ENCODE assay signal across 16 cellular contexts in genomic region chr2:129457277-129457818, GRCh38.
DNase-seq lines count a peak whose midpoint lies in the region; ATAC-seq and TF ChIP-seq lines count a peak whose summit lies in the region.
"Had no signal": no experiment of that assay in that cellular context is flagged by ENCODE, and none has a peak within 500 bp of the region (broad histone marks: within the 10 kb centered on the region; RNA-seq: fewer than 3 reads in every experiment).

No MANE protein-coding gene starts in this region.

- peak; percentile 87 for DNase-seq in esophagus muscularis mucosa (ENCODE audit: extremely low spot score)
- peak; percentile 4 for DNase-seq in iPS-NIHi7 (ENCODE audit: extremely low spot score)
- peak; percentile 51 for DNase-seq in posterior vena cava (ENCODE audit: low spot score)
- DNase-seq in stimulated activated naive CD8-positive, alpha-beta T cell treated with anti-CD3 and anti-CD28 coated beads, Interleukin-15, Interleukin-2, amounts not matched to agents 100 U/mL and 50 U/mL, for 24 hours: no peak
- DNase-seq in RWPE1 (ENCODE audit: low spot score): no peak
- DNase-seq: C1 segment of cervical spinal cord; Calu3; CD4-positive, alpha-beta memory T cell; COR-L47; DMS53; DMS79 treated with DMSO at 0.1 percent for 48 hours; GF-D8; GOT3; HFFc6 had no signal

- POLR2A ChIA-PET in RWPE1 (lab: Yijun Ruan, JAX; ENCODE audit: low non-redundant PET): no interaction called here

- H3K4me3 ChIP-seq in esophagus muscularis mucosa: no peak overlapping the region
- H3K4me3 ChIP-seq: HAP-1 had no signal

- H3K36me3 ChIP-seq in esophagus muscularis mucosa: no peaks in the 10 kb centered on the region
- H3K36me3 ChIP-seq: HAP-1 had no signal

- no peak for TF ChIP-seq POLR2A in esophagus muscularis mucosa (IDR thresholded peaks at IDR 0.05; ENCODE audit: low read depth)

- CTCF ChIA-PET in RWPE1 (lab: Yijun Ruan, JAX): no interaction called here

- no peaks in the 10 kb centered on the region for H3K4me1 ChIP-seq in esophagus muscularis mucosa
- H3K4me1 ChIP-seq: HAP-1 had no signal

- no peak for ATAC-seq in stimulated activated naive CD8-positive, alpha-beta T cell treated with anti-CD3 and anti-CD28 coated beads, Interleukin-15, Interleukin-2, amounts not matched to agents 100 U/mL and 50 U/mL, for 24 hours
- no peak for ATAC-seq in GM18909 (IDR thresholded peaks at IDR 0.05; ENCODE audit: poor library complexity, unreplicated experiment)

- intact Hi-C loops in esophagus muscularis mucosa (cut with DNase I) (no loop called here), posterior vena cava (cut with DNase I) (no loop called here)

- no peaks in the 10 kb centered on the region for H3K27me3 ChIP-seq in esophagus muscularis mucosa

- H3K9me3 ChIP-seq in esophagus muscularis mucosa: no peaks in the 10 kb centered on the region
- H3K9me3 ChIP-seq: HAP-1 had no signal

- no peak for TF ChIP-seq EP300 in esophagus muscularis mucosa (IDR thresholded peaks at IDR 0.05)

- 82% methylated on average over 5 of the region's 5 CpGs for WGBS in esophagus muscularis mucosa

- H3K27ac ChIP-seq in esophagus muscularis mucosa (replicated peaks in 1 of 4) (no peak overlapping the region), RWPE1 (no peak overlapping the region)

- TF ChIP-seq CTCF in esophagus muscularis mucosa (IDR thresholded peaks at IDR 0.05) (no peak), RWPE1 (conservative IDR thresholded peaks at IDR 0.05; ENCODE audit: low read depth) (no peak)

Comparison
In these comparisons a context has a peak if more than half of its experiments do, and no peak if none do; other contexts are left out.
1. DNase-seq: peak in esophagus muscularis mucosa (single experiment), iPS-NIHi7 (single experiment) and posterior vena cava (single experiment); none in stimulated activated naive CD8-positive, alpha-beta T cell treated with anti-CD3 and anti-CD28 coated beads, Interleukin-15, Interleukin-2, amounts not matched to agents 100 U/mL and 50 U/mL, for 24 hours (single experiment) and RWPE1 (single experiment).